1 cellular context compared by ENCODE assay signal in genomic region chr17:75785016-75785769, GRCh38.
TF ChIP-seq lines count a peak whose summit lies in the region.

No MANE protein-coding gene starts in this region.

TF ChIP-seq in WTC11, 78 proteins besides CTCF, POLR2A, EP300 and RAD21 (continued from another document):
- TF ChIP-seq, protein P1, sequence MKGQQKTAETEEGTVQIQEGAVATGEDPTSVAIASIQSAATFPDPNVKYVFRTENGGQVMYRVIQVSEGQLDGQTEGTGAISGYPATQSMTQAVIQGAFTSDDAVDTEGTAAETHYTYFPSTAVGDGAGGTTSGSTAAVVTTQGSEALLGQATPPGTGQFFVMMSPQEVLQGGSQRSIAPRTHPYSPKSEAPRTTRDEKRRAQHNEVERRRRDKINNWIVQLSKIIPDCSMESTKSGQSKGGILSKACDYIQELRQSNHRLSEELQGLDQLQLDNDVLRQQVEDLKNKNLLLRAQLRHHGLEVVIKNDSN (CRISPR knock-in tag; IDR thresholded peaks at IDR 0.05), result peak; percentile 76; the same call in 1 of the 2 replicates
- TF ChIP-seq ZNF219 (CRISPR knock-in tag; IDR thresholded peaks at IDR 0.05; ENCODE audit: borderline replicate concordance) (peak; percentile 72; the same call in 1 of the 2 replicates), RORB (CRISPR knock-in tag; IDR thresholded peaks at IDR 0.05) (no peak), OVOL2 (CRISPR knock-in tag; IDR thresholded peaks at IDR 0.05; ENCODE audit: borderline replicate concordance) (peak; percentile 25; the same call in 1 of the 2 replicates), MLX (CRISPR knock-in tag; IDR thresholded peaks at IDR 0.05) (no peak), HMGA2 (CRISPR knock-in tag; IDR thresholded peaks at IDR 0.05) (peak; percentile 40; the same call in 1 of the 2 replicates), ZNF263 (CRISPR knock-in tag; IDR thresholded peaks at IDR 0.05; ENCODE audit: low read depth) (no peak), ZNF396 (CRISPR knock-in tag; IDR thresholded peaks at IDR 0.05; ENCODE audit: borderline replicate concordance) (no peak), TCF7 (CRISPR knock-in tag; IDR thresholded peaks at IDR 0.05; ENCODE audit: low read depth) (no peak), AR (CRISPR knock-in tag; IDR thresholded peaks at IDR 0.05) (peak; percentile 84; the same call in 1 of the 2 replicates), MXD4 (CRISPR knock-in tag; IDR thresholded peaks at IDR 0.05; ENCODE audit: borderline replicate concordance) (no peak), EMX1 (CRISPR knock-in tag; IDR thresholded peaks at IDR 0.05) (peak; percentile 68; the same call in 1 of the 2 replicates), GABPB1 (CRISPR knock-in tag; IDR thresholded peaks at IDR 0.05) (peak; percentile 3), USF2 (CRISPR knock-in tag; IDR thresholded peaks at IDR 0.05) (peak; percentile 74), ZNF671 (CRISPR knock-in tag; IDR thresholded peaks at IDR 0.05) (peak; percentile 40; the same call in 1 of the 2 replicates), NFATC4 (CRISPR knock-in tag; IDR thresholded peaks at IDR 0.05) (peak; percentile 77; the same call in 1 of the 2 replicates), RELA (CRISPR knock-in tag; IDR thresholded peaks at IDR 0.05; ENCODE audit: borderline replicate concordance) (no peak), ZNF138 (CRISPR knock-in tag; conservative IDR thresholded peaks at IDR 0.05) (no peak), PRRX2 (CRISPR knock-in tag; IDR thresholded peaks at IDR 0.05) (peak; percentile 13; the same call in 1 of the 2 replicates), ZNF416 (CRISPR knock-in tag; IDR thresholded peaks at IDR 0.05) (no peak), ELF4 (CRISPR knock-in tag; IDR thresholded peaks at IDR 0.05; ENCODE audit: low read depth) (no peak), SP1 (CRISPR knock-in tag; conservative IDR thresholded peaks at IDR 0.05) (0 out of 2 replicates have a peak, but pooled peaks have one; percentile 1), E2F5 (CRISPR knock-in tag; IDR thresholded peaks at IDR 0.05) (peak; percentile 95), ATF2 (CRISPR knock-in tag; IDR thresholded peaks at IDR 0.05; ENCODE audit: borderline replicate concordance, low read depth) (no peak), E2F4 (CRISPR knock-in tag; IDR thresholded peaks at IDR 0.05; ENCODE audit: borderline replicate concordance, low read depth) (no peak), CREM (CRISPR knock-in tag; IDR thresholded peaks at IDR 0.05) (no peak), FOXJ3 (CRISPR knock-in tag; IDR thresholded peaks at IDR 0.05; ENCODE audit: borderline replicate concordance) (0 out of 2 replicates have a peak, but pooled peaks have one; percentile 54), FOXP1 (CRISPR knock-in tag; IDR thresholded peaks at IDR 0.05; ENCODE audit: borderline replicate concordance) (peak; percentile 83; the same call in 1 of the 2 replicates), HMGXB4 (CRISPR knock-in tag; IDR thresholded peaks at IDR 0.05) (peak; percentile 63; the same call in 1 of the 2 replicates)
- TF ChIP-seq, protein P2, sequence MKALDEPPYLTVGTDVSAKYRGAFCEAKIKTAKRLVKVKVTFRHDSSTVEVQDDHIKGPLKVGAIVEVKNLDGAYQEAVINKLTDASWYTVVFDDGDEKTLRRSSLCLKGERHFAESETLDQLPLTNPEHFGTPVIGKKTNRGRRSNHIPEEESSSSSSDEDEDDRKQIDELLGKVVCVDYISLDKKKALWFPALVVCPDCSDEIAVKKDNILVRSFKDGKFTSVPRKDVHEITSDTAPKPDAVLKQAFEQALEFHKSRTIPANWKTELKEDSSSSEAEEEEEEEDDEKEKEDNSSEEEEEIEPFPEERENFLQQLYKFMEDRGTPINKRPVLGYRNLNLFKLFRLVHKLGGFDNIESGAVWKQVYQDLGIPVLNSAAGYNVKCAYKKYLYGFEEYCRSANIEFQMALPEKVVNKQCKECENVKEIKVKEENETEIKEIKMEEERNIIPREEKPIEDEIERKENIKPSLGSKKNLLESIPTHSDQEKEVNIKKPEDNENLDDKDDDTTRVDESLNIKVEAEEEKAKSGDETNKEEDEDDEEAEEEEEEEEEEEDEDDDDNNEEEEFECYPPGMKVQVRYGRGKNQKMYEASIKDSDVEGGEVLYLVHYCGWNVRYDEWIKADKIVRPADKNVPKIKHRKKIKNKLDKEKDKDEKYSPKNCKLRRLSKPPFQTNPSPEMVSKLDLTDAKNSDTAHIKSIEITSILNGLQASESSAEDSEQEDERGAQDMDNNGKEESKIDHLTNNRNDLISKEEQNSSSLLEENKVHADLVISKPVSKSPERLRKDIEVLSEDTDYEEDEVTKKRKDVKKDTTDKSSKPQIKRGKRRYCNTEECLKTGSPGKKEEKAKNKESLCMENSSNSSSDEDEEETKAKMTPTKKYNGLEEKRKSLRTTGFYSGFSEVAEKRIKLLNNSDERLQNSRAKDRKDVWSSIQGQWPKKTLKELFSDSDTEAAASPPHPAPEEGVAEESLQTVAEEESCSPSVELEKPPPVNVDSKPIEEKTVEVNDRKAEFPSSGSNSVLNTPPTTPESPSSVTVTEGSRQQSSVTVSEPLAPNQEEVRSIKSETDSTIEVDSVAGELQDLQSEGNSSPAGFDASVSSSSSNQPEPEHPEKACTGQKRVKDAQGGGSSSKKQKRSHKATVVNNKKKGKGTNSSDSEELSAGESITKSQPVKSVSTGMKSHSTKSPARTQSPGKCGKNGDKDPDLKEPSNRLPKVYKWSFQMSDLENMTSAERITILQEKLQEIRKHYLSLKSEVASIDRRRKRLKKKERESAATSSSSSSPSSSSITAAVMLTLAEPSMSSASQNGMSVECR (CRISPR knock-in tag; IDR thresholded peaks at IDR 0.05; ENCODE audit: borderline replicate concordance), result peak; percentile 68; the same call in 1 of the 2 replicates
- TF ChIP-seq, protein P3, sequence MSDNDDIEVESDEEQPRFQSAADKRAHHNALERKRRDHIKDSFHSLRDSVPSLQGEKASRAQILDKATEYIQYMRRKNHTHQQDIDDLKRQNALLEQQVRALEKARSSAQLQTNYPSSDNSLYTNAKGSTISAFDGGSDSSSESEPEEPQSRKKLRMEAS (CRISPR knock-in tag; IDR thresholded peaks at IDR 0.05), result peak; percentile 89
- TF ChIP-seq, protein P4, sequence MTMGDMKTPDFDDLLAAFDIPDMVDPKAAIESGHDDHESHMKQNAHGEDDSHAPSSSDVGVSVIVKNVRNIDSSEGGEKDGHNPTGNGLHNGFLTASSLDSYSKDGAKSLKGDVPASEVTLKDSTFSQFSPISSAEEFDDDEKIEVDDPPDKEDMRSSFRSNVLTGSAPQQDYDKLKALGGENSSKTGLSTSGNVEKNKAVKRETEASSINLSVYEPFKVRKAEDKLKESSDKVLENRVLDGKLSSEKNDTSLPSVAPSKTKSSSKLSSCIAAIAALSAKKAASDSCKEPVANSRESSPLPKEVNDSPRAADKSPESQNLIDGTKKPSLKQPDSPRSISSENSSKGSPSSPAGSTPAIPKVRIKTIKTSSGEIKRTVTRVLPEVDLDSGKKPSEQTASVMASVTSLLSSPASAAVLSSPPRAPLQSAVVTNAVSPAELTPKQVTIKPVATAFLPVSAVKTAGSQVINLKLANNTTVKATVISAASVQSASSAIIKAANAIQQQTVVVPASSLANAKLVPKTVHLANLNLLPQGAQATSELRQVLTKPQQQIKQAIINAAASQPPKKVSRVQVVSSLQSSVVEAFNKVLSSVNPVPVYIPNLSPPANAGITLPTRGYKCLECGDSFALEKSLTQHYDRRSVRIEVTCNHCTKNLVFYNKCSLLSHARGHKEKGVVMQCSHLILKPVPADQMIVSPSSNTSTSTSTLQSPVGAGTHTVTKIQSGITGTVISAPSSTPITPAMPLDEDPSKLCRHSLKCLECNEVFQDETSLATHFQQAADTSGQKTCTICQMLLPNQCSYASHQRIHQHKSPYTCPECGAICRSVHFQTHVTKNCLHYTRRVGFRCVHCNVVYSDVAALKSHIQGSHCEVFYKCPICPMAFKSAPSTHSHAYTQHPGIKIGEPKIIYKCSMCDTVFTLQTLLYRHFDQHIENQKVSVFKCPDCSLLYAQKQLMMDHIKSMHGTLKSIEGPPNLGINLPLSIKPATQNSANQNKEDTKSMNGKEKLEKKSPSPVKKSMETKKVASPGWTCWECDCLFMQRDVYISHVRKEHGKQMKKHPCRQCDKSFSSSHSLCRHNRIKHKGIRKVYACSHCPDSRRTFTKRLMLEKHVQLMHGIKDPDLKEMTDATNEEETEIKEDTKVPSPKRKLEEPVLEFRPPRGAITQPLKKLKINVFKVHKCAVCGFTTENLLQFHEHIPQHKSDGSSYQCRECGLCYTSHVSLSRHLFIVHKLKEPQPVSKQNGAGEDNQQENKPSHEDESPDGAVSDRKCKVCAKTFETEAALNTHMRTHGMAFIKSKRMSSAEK (CRISPR knock-in tag; IDR thresholded peaks at IDR 0.05; ENCODE audit: borderline replicate concordance), result peak; percentile 54; the same call in 1 of the 2 replicates
- TF ChIP-seq, protein P5, sequence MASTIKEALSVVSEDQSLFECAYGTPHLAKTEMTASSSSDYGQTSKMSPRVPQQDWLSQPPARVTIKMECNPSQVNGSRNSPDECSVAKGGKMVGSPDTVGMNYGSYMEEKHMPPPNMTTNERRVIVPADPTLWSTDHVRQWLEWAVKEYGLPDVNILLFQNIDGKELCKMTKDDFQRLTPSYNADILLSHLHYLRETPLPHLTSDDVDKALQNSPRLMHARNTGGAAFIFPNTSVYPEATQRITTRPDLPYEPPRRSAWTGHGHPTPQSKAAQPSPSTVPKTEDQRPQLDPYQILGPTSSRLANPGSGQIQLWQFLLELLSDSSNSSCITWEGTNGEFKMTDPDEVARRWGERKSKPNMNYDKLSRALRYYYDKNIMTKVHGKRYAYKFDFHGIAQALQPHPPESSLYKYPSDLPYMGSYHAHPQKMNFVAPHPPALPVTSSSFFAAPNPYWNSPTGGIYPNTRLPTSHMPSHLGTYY (CRISPR knock-in tag; IDR thresholded peaks at IDR 0.05), result 0 out of 2 replicates have a peak, but pooled peaks have one; percentile 28
